ENCODE assay signal across 4 cellular contexts in genomic region chr2:161059388-161059787, GRCh38.
"Had no signal": no experiment of that assay in that cellular context is flagged by ENCODE, and none has a peak within 500 bp of the region (broad histone marks: within the 10 kb centered on the region; RNA-seq: fewer than 3 reads in every experiment).

No MANE protein-coding gene starts in this region.

- H3K27ac Mint-ChIP-seq: GM23338 had no signal

- ATAC-seq: GM23338 had no signal

- H3K4me3 Mint-ChIP-seq: GM23338, H9 had no signal

- H3K4me3 ChIP-seq: GM23338 had no signal

- DNase-seq: H9, HCEC 1CT, IMR-90 had no signal
